In genomic region chr12:55743967-55744931, GRCh38 we compare ENCODE assay signal across 8 cellular contexts. TPM values are rescaled to one million over a fixed set of nuclear protein-coding genes. Genes with fewer than 3 reads are reported as not detected.
DNase-seq lines count a peak whose midpoint lies in the region; ATAC-seq, FAIRE-seq and TF ChIP-seq lines count a peak whose summit lies in the region.

No MANE protein-coding gene starts in this region.

- no peak for DNase-seq in AG09309 (ENCODE audit: low read depth)
- no peak for DNase-seq in HFFc6
- DNase-seq in activated naive CD8-positive, alpha-beta T cell treated with anti-CD3 and anti-CD28 coated beads, Interleukin-2, amount 10 ng/mL, durations not matched to agents 7 days and 5 days: no peak
- DNase-seq in keratinocyte (ENCODE audit: low read depth, low spot score): no peak
- DNase-seq in stomach: no peak

- H3K27ac Mint-ChIP-seq in HFFc6: no peak overlapping the region; the same call in 1 of the 2 replicates
- H3K27ac Mint-ChIP-seq in activated naive CD8-positive, alpha-beta T cell treated with anti-CD3 and anti-CD28 coated beads, Interleukin-2, amount 10 ng/mL, durations not matched to agents 7 days and 5 days: peak overlapping the region; percentile 73

- TF ChIP-seq CTCF in AG09309 (IDR thresholded peaks at IDR 0.05; ENCODE audit: control insufficient read depth, insufficient read depth, low read depth, low read length, missing control alignments): no peak
- no peak for TF ChIP-seq CTCF in HFFc6 (IDR thresholded peaks at IDR 0.05)
- TF ChIP-seq CTCF in keratinocyte (optimal IDR thresholded peaks at IDR 0.05 in 1 of 3, IDR thresholded peaks at IDR 0.05 in 1 of 3, conservative IDR thresholded peaks at IDR 0.05 in 1 of 3; ENCODE audit: extremely low read depth in 1 of 3, insufficient read depth in 2 of 3, low read length in 3 of 3): no peak
- TF ChIP-seq CTCF in stomach (IDR thresholded peaks at IDR 0.05): no peak

- TF ChIP-seq POLR2A in stomach (IDR thresholded peaks at IDR 0.05): no peak

- no peaks in the 10 kb centered on the region; the same call in none of the 2 replicates for H3K27me3 Mint-ChIP-seq in HFFc6 (ENCODE audit: insufficient read depth)
- peaks cover 4% of the 10 kb centered on the region for H3K27me3 Mint-ChIP-seq in activated naive CD8-positive, alpha-beta T cell treated with anti-CD3 and anti-CD28 coated beads, Interleukin-2, amount 10 ng/mL, durations not matched to agents 7 days and 5 days

- H3K4me3 Mint-ChIP-seq in HFFc6: peak overlapping the region; percentile 87
- peak overlapping the region; percentile 87 for H3K4me3 Mint-ChIP-seq in activated naive CD8-positive, alpha-beta T cell treated with anti-CD3 and anti-CD28 coated beads, Interleukin-2, amount 10 ng/mL, durations not matched to agents 7 days and 5 days

- no peaks in the 10 kb centered on the region for H3K9me3 Mint-ChIP-seq in HFFc6
- H3K9me3 Mint-ChIP-seq in activated naive CD8-positive, alpha-beta T cell treated with anti-CD3 and anti-CD28 coated beads, Interleukin-2, amount 10 ng/mL, durations not matched to agents 7 days and 5 days: no peaks in the 10 kb centered on the region

- H3K4me2 ChIP-seq in keratinocyte (ENCODE audit: control insufficient read depth, extremely low read depth, insufficient read depth, low read depth, low read length): peak overlapping the region; percentile 89

- no peak overlapping the region for H2AFZ ChIP-seq in keratinocyte (ENCODE audit: control insufficient read depth, low read length)

- H3K4me3 ChIP-seq in AG09309 (ENCODE audit: control insufficient read depth, low read depth, low read length) (peak overlapping the region; percentile 62), keratinocyte (ENCODE audit: control insufficient read depth in 2 of 3, extremely low read depth in 1 of 3, insufficient read depth in 2 of 3, low read depth in 1 of 3, low read length in 3 of 3) (peak overlapping the region; percentile 57 to 74 (median 72)), stomach (peak overlapping the region; percentile 59 to 74 (median 61))

- peak; percentile 9 for FAIRE-seq in keratinocyte (lab: Jason Lieb, UNC)

- dilution Hi-C loops in keratinocyte (cut with MboI; ENCODE audit: extremely low pct_ligation_motif_present, low sequenced_read_pairs): no loop called here

- no peak overlapping the region for H3K9ac ChIP-seq in keratinocyte (ENCODE audit: control insufficient read depth, extremely low read depth, insufficient read depth, low read length)

- no peaks in the 10 kb centered on the region for H3K36me3 Mint-ChIP-seq in HFFc6 (ENCODE audit: low read depth)
- peaks cover 4% of the 10 kb centered on the region for H3K36me3 Mint-ChIP-seq in activated naive CD8-positive, alpha-beta T cell treated with anti-CD3 and anti-CD28 coated beads, Interleukin-2, amount 10 ng/mL, durations not matched to agents 7 days and 5 days

- no peaks in the 10 kb centered on the region for H4K20me1 ChIP-seq in keratinocyte (ENCODE audit: control insufficient read depth, extremely low read depth, insufficient read depth, low read length)

- H3K36me3 ChIP-seq in keratinocyte (ENCODE audit: control insufficient read depth in 2 of 2, extremely low read depth in 1 of 2, insufficient read depth in 2 of 2, low read length in 2 of 2): peaks cover 0 to 1% of the 10 kb centered on the region in 2 experiments
- peaks cover 0 to 7% (median 4%) of the 10 kb centered on the region in 4 donors for H3K36me3 ChIP-seq in stomach

- H3K27me3 ChIP-seq in keratinocyte (ENCODE audit: control insufficient read depth, extremely low read depth, insufficient read depth, low read length): no peaks in the 10 kb centered on the region
- peaks cover 0 to 38% (median 0%) of the 10 kb centered on the region in 3 donors for H3K27me3 ChIP-seq in stomach

- ATAC-seq in activated naive CD8-positive, alpha-beta T cell treated with anti-CD3 and anti-CD28 coated beads, Interleukin-2, amount 10 ng/mL, durations not matched to agents 7 days and 5 days (ENCODE audit: low read depth): peak; percentile 4
- no peak for ATAC-seq in HG03565 (IDR thresholded peaks at IDR 0.05; ENCODE audit: unreplicated experiment)
- no peak for ATAC-seq in GM18858 (IDR thresholded peaks at IDR 0.05; ENCODE audit: unreplicated experiment)
- ATAC-seq in GM19455 (IDR thresholded peaks at IDR 0.05; ENCODE audit: unreplicated experiment): no peak

- H3K4me1 Mint-ChIP-seq in HFFc6 (ENCODE audit: low read depth): peaks cover 46% of the 10 kb centered on the region
- H3K4me1 Mint-ChIP-seq in activated naive CD8-positive, alpha-beta T cell treated with anti-CD3 and anti-CD28 coated beads, Interleukin-2, amount 10 ng/mL, durations not matched to agents 7 days and 5 days: peaks cover 32% of the 10 kb centered on the region

- H3K9me1 ChIP-seq in keratinocyte (ENCODE audit: control insufficient read depth, extremely low read depth, insufficient read depth, low read length): no peaks in the 10 kb centered on the region

- no peak overlapping the region for H3K27ac ChIP-seq in keratinocyte (ENCODE audit: control insufficient read depth, insufficient read depth, low read length)
- H3K27ac ChIP-seq in stomach: peak overlapping the region in 4 of 5 donors; percentile 49 to 79 (median 64)

- no peaks in the 10 kb centered on the region for H3K9me3 ChIP-seq in keratinocyte (ENCODE audit: control insufficient read depth, low read depth, low read length)
- H3K9me3 ChIP-seq in stomach: no peaks in the 10 kb centered on the region

- no peaks in the 10 kb centered on the region for H3K79me2 ChIP-seq in keratinocyte (ENCODE audit: control insufficient read depth, insufficient read depth, low read length)

- POLR2A ChIA-PET in activated naive CD8-positive, alpha-beta T cell treated with anti-CD3 and anti-CD28 coated beads, Interleukin-2, amount 10 ng/mL, durations not matched to agents 7 days and 5 days (lab: Charles Lee): interaction anchor here (0.6 to 2.4 kb wide), 11 partner anchors 7 to 201 kb away, joined by 3 to 11 read pairs (median 5); partner anchors contain the start of genes CD63, ORMDL2, PYM1 and SARNP

- H3K4me1 ChIP-seq in keratinocyte (ENCODE audit: control insufficient read depth, extremely low read depth, insufficient read depth, low read length) (peaks cover 8% of the 10 kb centered on the region), stomach (peaks cover 14 to 39% (median 38%) of the 10 kb centered on the region in 4 donors)

- WGBS in stomach, 5 donors: 9 to 12% (median 12%) methylated on average over 23 to 25 of the region's 25 CpGs

- intact Hi-C loops in stomach (cut with DNase I; ENCODE audit: low total_unique reads): loop anchor here (5.0 to 10.0 kb wide), 2 partner anchors 51 to 193 kb away; no protein-coding TSS in a partner anchor

- TF ChIP-seq EP300 in stomach (IDR thresholded peaks at IDR 0.05): no peak

RNA-seq across cellular contexts. Expression of gene GDF11, which starts 1.3 kb away (rescaled TPM):
- total RNA-seq in HFFc6 (2021; fragmentation: NEBNext Ultra II Directional; extraction: Animal tissue kit (Norgen Biotek cat#: 25700)): 10 to 100 TPM; 15.8 to 25.9 (median 16.9) TPM
- 10 to 100 TPM; 10.2 to 11.5 TPM for total RNA-seq in activated naive CD8-positive, alpha-beta T cell treated with anti-CD3 and anti-CD28 coated beads, Interleukin-2, amount 10 ng/mL, durations not matched to agents 7 days and 5 days
- polyA plus RNA-seq in keratinocyte: 2.5 to 6.2 TPM (median 2.7 TPM) in 3 replicates
- 0.82 TPM for polyA plus RNA-seq in keratinocyte (2011; ENCODE audit: low read depth)
- polyA plus RNA-seq in keratinocyte (2011; cell fraction: cytosol; rRNA removed): 2.2 and 3.3 TPM in 2 replicates
- polyA plus RNA-seq in keratinocyte (2011; cell fraction: nucleus; rRNA removed): 1.9 and 2.4 TPM in 2 replicates
- 1.2 and 9.6 TPM in 2 replicates for polyA plus RNA-seq in keratinocyte (2012; ENCODE audit: low replicate concordance)
- polyA minus RNA-seq in keratinocyte: 1.8 to 16.1 TPM (median 2.7 TPM) in 3 replicates
- polyA minus RNA-seq in keratinocyte (2011; cell fraction: cytosol; rRNA and poly(A)+ RNA removed): 2.1 TPM
- 0.42 and 1.8 TPM in 2 replicates for polyA minus RNA-seq in keratinocyte (2011; cell fraction: nucleus; rRNA and poly(A)+ RNA removed)
- 1 to 10 TPM in 3 of 5 donors, under 1 TPM in 2; 0.29 to 4.6 (median 1.7) TPM for total RNA-seq in stomach
- polyA plus RNA-seq in stomach: 1 to 10 TPM; 1.1 to 6.5 (median 3.5) TPM

RNA-seq across cellular contexts. Expression of gene CD63, which starts 15.4 kb away (rescaled TPM):
- 1,000 to 10,000 TPM; 1,860 to 2,483 (median 2,072) TPM for total RNA-seq in HFFc6 (2021; fragmentation: NEBNext Ultra II Directional; extraction: Animal tissue kit (Norgen Biotek cat#: 25700))
- total RNA-seq in activated naive CD8-positive, alpha-beta T cell treated with anti-CD3 and anti-CD28 coated beads, Interleukin-2, amount 10 ng/mL, durations not matched to agents 7 days and 5 days: 100 to 1,000 TPM; 150 to 165 TPM
- polyA plus RNA-seq in keratinocyte: 517 to 917 TPM (median 749 TPM) in 3 replicates
- polyA plus RNA-seq in keratinocyte (2011; ENCODE audit: low read depth): 290 TPM
- 762 and 937 TPM in 2 replicates for polyA plus RNA-seq in keratinocyte (2011; cell fraction: cytosol; rRNA removed)
- polyA plus RNA-seq in keratinocyte (2011; cell fraction: nucleus; rRNA removed): 747 and 954 TPM in 2 replicates
- 609 and 814 TPM in 2 replicates for polyA plus RNA-seq in keratinocyte (2012; ENCODE audit: low replicate concordance)
- polyA minus RNA-seq in keratinocyte: 130 to 440 TPM (median 416 TPM) in 3 replicates
- polyA minus RNA-seq in keratinocyte (2011; cell fraction: cytosol; rRNA and poly(A)+ RNA removed): 361 TPM
- polyA minus RNA-seq in keratinocyte (2011; cell fraction: nucleus; rRNA and poly(A)+ RNA removed): 155 and 221 TPM in 2 replicates
- 1,000 to 10,000 TPM in 1 of 5 donors, 100 to 1,000 TPM in 3, 10 to 100 TPM in 1; 71.2 to 1,329 (median 399) TPM for total RNA-seq in stomach
- polyA plus RNA-seq in stomach: 100 to 1,000 TPM; 455 to 899 (median 803) TPM

RNA-seq across cellular contexts. Expression of gene RDH5, which starts 24.1 kb away (rescaled TPM):
- total RNA-seq in HFFc6 (2021; fragmentation: NEBNext Ultra II Directional; extraction: Animal tissue kit (Norgen Biotek cat#: 25700)): 10 to 100 TPM in 2 of 6 experiments, 1 to 10 TPM in 4; 6.6 to 13.2 (median 7.8) TPM
- total RNA-seq in activated naive CD8-positive, alpha-beta T cell treated with anti-CD3 and anti-CD28 coated beads, Interleukin-2, amount 10 ng/mL, durations not matched to agents 7 days and 5 days: 10 to 100 TPM; 19.0 to 21.2 TPM
- polyA plus RNA-seq in keratinocyte (0.67 to 1.2 TPM (median 0.77 TPM) in 3 replicates), stomach (10 to 100 TPM in 1 of 3 donors, 1 to 10 TPM in 2; 3.2 to 10.3 (median 9.7) TPM)
- polyA plus RNA-seq in keratinocyte (2011; ENCODE audit: low read depth): not detected
- 0.18 and 0.47 TPM in 2 replicates for polyA plus RNA-seq in keratinocyte (2011; cell fraction: cytosol; rRNA removed)
- polyA plus RNA-seq in keratinocyte (2011; cell fraction: nucleus; rRNA removed): 3.4 and 5.0 TPM in 2 replicates
- polyA plus RNA-seq in keratinocyte (2012; ENCODE audit: low replicate concordance): 0.79 and 1.8 TPM in 2 replicates
- 1.2 to 2.9 TPM (median 2.1 TPM) in 3 replicates for polyA minus RNA-seq in keratinocyte
- polyA minus RNA-seq in keratinocyte (2011; cell fraction: cytosol; rRNA and poly(A)+ RNA removed): not detected
- polyA minus RNA-seq in keratinocyte (2011; cell fraction: nucleus; rRNA and poly(A)+ RNA removed): not detected in 2 replicates
- total RNA-seq in stomach: 10 to 100 TPM in 3 of 5 donors, 1 to 10 TPM in 2; 4.0 to 41.2 (median 19.3) TPM

RNA-seq across cellular contexts. Expression of gene BLOC1S1, which starts 28.4 kb away (rescaled TPM):
- 100 to 1,000 TPM in 4 of 6 experiments, 10 to 100 TPM in 2; 87.4 to 113 (median 104) TPM for total RNA-seq in HFFc6 (2021; fragmentation: NEBNext Ultra II Directional; extraction: Animal tissue kit (Norgen Biotek cat#: 25700))
- 100 to 1,000 TPM; 116 to 135 TPM for total RNA-seq in activated naive CD8-positive, alpha-beta T cell treated with anti-CD3 and anti-CD28 coated beads, Interleukin-2, amount 10 ng/mL, durations not matched to agents 7 days and 5 days
- 53.1 to 68.2 TPM (median 62.5 TPM) in 3 replicates for polyA plus RNA-seq in keratinocyte
- polyA plus RNA-seq in keratinocyte (2011; ENCODE audit: low read depth): 27.4 TPM
- 47.9 and 70.6 TPM in 2 replicates for polyA plus RNA-seq in keratinocyte (2011; cell fraction: cytosol; rRNA removed)
- polyA plus RNA-seq in keratinocyte (2011; cell fraction: nucleus; rRNA removed): 17.0 and 20.4 TPM in 2 replicates
- 39.8 and 73.4 TPM in 2 replicates for polyA plus RNA-seq in keratinocyte (2012; ENCODE audit: low replicate concordance)
- polyA minus RNA-seq in keratinocyte: 25.8 to 32.3 TPM (median 31.8 TPM) in 3 replicates
- polyA minus RNA-seq in keratinocyte (2011; cell fraction: cytosol; rRNA and poly(A)+ RNA removed): 25.7 TPM
- polyA minus RNA-seq in keratinocyte (2011; cell fraction: nucleus; rRNA and poly(A)+ RNA removed): 5.3 and 10.4 TPM in 2 replicates
- total RNA-seq in stomach: 100 to 1,000 TPM in 3 of 5 donors, 10 to 100 TPM in 2; 12.8 to 392 (median 114) TPM
- polyA plus RNA-seq in stomach: 100 to 1,000 TPM; 349 to 451 (median 411) TPM

RNA-seq across cellular contexts. Expression of gene ITGA7, which starts 36.5 kb away (rescaled TPM):
- 1 to 10 TPM in 4 of 6 experiments, under 1 TPM in 2; 0.95 to 2.3 (median 1.2) TPM for total RNA-seq in HFFc6 (2021; fragmentation: NEBNext Ultra II Directional; extraction: Animal tissue kit (Norgen Biotek cat#: 25700))
- total RNA-seq in activated naive CD8-positive, alpha-beta T cell treated with anti-CD3 and anti-CD28 coated beads, Interleukin-2, amount 10 ng/mL, durations not matched to agents 7 days and 5 days: 1 to 10 TPM; 4.1 to 4.2 TPM
- polyA plus RNA-seq in keratinocyte (0.04 to 0.19 TPM (median 0.07 TPM) in 3 replicates), stomach (10 to 100 TPM in 1 of 3 donors, 1 to 10 TPM in 2; 3.5 to 40.6 (median 5.8) TPM)
- polyA plus RNA-seq in keratinocyte (2011; ENCODE audit: low read depth): 0.44 TPM
- 0.27 TPM in 1 of 2 replicates, not detected in the other for polyA plus RNA-seq in keratinocyte (2011; cell fraction: cytosol; rRNA removed)
- 0.45 and 0.51 TPM in 2 replicates for polyA plus RNA-seq in keratinocyte (2011; cell fraction: nucleus; rRNA removed)
- 0.24 and 0.95 TPM in 2 replicates for polyA plus RNA-seq in keratinocyte (2012; ENCODE audit: low replicate concordance)
- 0.20 TPM in 1 of 3 replicates, not detected in the others for polyA minus RNA-seq in keratinocyte
- polyA minus RNA-seq in keratinocyte (2011; cell fraction: cytosol; rRNA and poly(A)+ RNA removed): not detected
- polyA minus RNA-seq in keratinocyte (2011; cell fraction: nucleus; rRNA and poly(A)+ RNA removed): not detected in 2 replicates
- 100 to 1,000 TPM in 1 of 5 donors, 10 to 100 TPM in 4; 10.3 to 188 (median 58.0) TPM for total RNA-seq in stomach
